Comparison of ENCODE assay signal across 1 cellular context in genomic region chr11:93727985-93728791, GRCh38.
TF ChIP-seq lines count a peak whose summit lies in the region.

No MANE protein-coding gene starts in this region.

TF ChIP-seq in GM12878, 131 proteins besides CTCF, POLR2A, EP300 and RAD21:
- TF ChIP-seq CBFB (IDR thresholded peaks at IDR 0.05; ENCODE audit: low read depth) (0 out of 2 replicates have a peak, but pooled peaks have one; percentile 29), KLF5 (IDR thresholded peaks at IDR 0.05; ENCODE audit: partially characterized antibody) (no peak), RCOR1 (conservative IDR thresholded peaks at IDR 0.05; ENCODE audit: low read depth, low read length) (no peak), ZBED1 (IDR thresholded peaks at IDR 0.05; ENCODE audit: borderline replicate concordance) (peak; percentile 50; the same call in 1 of the 2 replicates), TCF3 (IDR thresholded peaks at IDR 0.05; ENCODE audit: borderline replicate concordance, insufficient read depth, low read depth, low read length) (no peak), MYB (IDR thresholded peaks at IDR 0.05; ENCODE audit: borderline replicate concordance, low read depth, low read length) (no peak), SMARCA5 (IDR thresholded peaks at IDR 0.05) (no peak), FOXM1 (IDR thresholded peaks at IDR 0.05; ENCODE audit: low read depth, low read length) (peak; percentile 5; the same call in 1 of the 2 replicates), CEBPB (IDR thresholded peaks at IDR 0.05; ENCODE audit: borderline replicate concordance in 1 of 2, low read depth in 2 of 2, low read length in 2 of 2) (no peak), NR2C2 (IDR thresholded peaks at IDR 0.05; ENCODE audit: borderline replicate concordance, control insufficient read depth, insufficient read length, low read depth) (no peak), SMC3 (IDR thresholded peaks at IDR 0.05; ENCODE audit: borderline replicate concordance, low read length) (no peak), RUNX3 (IDR thresholded peaks at IDR 0.05; ENCODE audit: low read length) (peak; percentile 23; the same call in 1 of the 2 replicates), POLR2AphosphoS2 (IDR thresholded peaks at IDR 0.05; ENCODE audit: low read depth, low read length) (0 out of 2 replicates have a peak, but pooled peaks have one; percentile 8), ZNF24 (IDR thresholded peaks at IDR 0.05) (no peak), TCF12 (IDR thresholded peaks at IDR 0.05; ENCODE audit: low read depth, low read length) (no peak), SPI1 (IDR thresholded peaks at IDR 0.05; ENCODE audit: borderline replicate concordance, insufficient read depth, low read depth, low read length) (no peak), BCLAF1 (IDR thresholded peaks at IDR 0.05) (no peak), BMI1 (IDR thresholded peaks at IDR 0.05; ENCODE audit: borderline replicate concordance) (no peak), ELK1 (IDR thresholded peaks at IDR 0.05; ENCODE audit: low read depth, low read length) (no peak), ATF3 (IDR thresholded peaks at IDR 0.05; ENCODE audit: borderline replicate concordance, extremely low read depth, low read depth, low read length) (no peak), PBX3 (IDR thresholded peaks at IDR 0.05; ENCODE audit: insufficient replicate concordance, low read depth, low read length) (no peak), REST (IDR thresholded peaks at IDR 0.05; ENCODE audit: low read depth, low read length) (no peak), CBX5 (IDR thresholded peaks at IDR 0.05; ENCODE audit: low read depth) (no peak)
